8 cellular contexts compared by ENCODE assay signal in the genomic region with DNA sequence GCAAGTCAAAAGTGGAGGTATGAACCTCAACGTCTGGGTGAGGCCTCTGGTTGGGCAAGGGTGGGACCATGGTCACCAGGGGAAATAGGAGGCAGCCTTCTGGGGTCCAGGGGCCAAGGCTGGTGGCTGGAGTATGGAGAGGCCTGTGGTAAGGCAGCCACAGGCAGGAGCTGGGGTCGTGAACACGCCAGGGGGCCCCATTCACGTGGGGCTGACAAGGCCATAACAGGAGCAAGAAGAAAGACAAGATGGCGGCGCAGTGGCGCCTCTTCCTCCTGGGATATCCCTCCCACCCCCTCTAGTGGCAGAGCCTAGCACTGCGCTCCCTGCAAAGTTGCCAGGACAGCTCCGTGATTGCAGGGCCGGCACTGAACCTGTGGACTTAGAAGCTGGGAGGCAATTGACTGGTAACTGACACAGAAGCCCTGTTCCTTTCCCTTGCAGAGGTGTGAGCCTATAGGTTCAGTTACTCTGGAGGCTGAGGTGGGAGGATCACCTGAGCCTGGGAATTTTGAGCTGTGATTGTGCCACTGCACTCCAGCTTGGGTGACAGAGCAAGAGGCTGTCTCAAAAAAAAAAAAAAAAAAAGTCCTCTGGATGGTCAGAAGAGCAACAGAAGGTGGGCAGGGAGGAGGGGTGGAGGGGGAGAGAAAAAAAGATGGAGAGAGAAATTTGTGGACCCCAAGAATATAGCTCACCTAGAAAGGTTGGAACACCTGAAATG. TPM values are rescaled to one million over a fixed set of nuclear protein-coding genes. Genes with fewer than 3 reads are reported as not detected.
DNase-seq lines count a peak whose midpoint lies in the region; ATAC-seq, FAIRE-seq and TF ChIP-seq lines count a peak whose summit lies in the region.

No MANE protein-coding gene starts in this region.

- H3K4me1 ChIP-seq in H1 (replicated peaks in 1 of 4; ENCODE audit: control insufficient read depth in 3 of 4, insufficient read depth in 4 of 4, low read length in 3 of 4) (no peaks in the 10 kb centered on the region), mucosa of descending colon (ENCODE audit: low read depth) (no peaks in the 10 kb centered on the region)

- no peak overlapping the region for H2BK20ac ChIP-seq in H1 (ENCODE audit: low read length)

- no peak overlapping the region; the same call in none of the 2 replicates for H3K18ac ChIP-seq in H1 (ENCODE audit: extremely low read depth, low read length)

- DNase-seq in HCEC 1CT (peak; percentile 4), NCI-H748 treated with DMSO at 0.1 percent for 48 hours (lab: John Stamatoyannopoulos, UW) (peak; percentile 30), H1 (ENCODE audit: low read depth in 1 of 2, low spot score in 2 of 2) (peak; percentile 73 to 98), mucosa of descending colon (peak; percentile 80 to 91 (median 89))
- peak; percentile 52 to 68 (median 52) for DNase-seq in activated CD8-positive, alpha-beta memory T cell treated with anti-CD3 and anti-CD28 coated beads for 48 hours (ENCODE audit: low read depth in 2 of 3, low spot score in 2 of 3)
- peak; percentile 37 to 38 for DNase-seq in stimulated activated CD8-positive, alpha-beta memory T cell treated with anti-CD3 and anti-CD28 coated beads, Interleukin-4, amount 100 ng/mL, for 4 hours (ENCODE audit: low read depth in 2 of 2, low spot score in 1 of 2)

- no peak overlapping the region for H3K14ac ChIP-seq in H1 (ENCODE audit: insufficient read length)

- no peaks in the 10 kb centered on the region for H3K79me2 ChIP-seq in H1 (ENCODE audit: control insufficient read depth in 1 of 2, insufficient read depth in 2 of 2, low read length in 2 of 2)

- peaks cover 0 to 6% of the 10 kb centered on the region in 2 experiments; a peak in 1 of 4 replicates for H3K9me3 ChIP-seq in H1 (ENCODE audit: insufficient read depth in 2 of 2, low read depth in 1 of 2, low read length in 1 of 2)
- no peaks in the 10 kb centered on the region for H3K9me3 ChIP-seq in mucosa of descending colon

- ATAC-seq in mucosa of descending colon = peak; percentile 98
- ATAC-seq in HG02884 (IDR thresholded peaks at IDR 0.05; ENCODE audit: unreplicated experiment) = no peak

- POLR2A ChIA-PET in H1 (lab: Charles Lee; ENCODE audit: partially characterized antibody) = interaction anchor here (0.7 to 1.0 kb wide), 3 partner anchors 16 to 138 kb away, joined by 3 to 4 read pairs (median 3); no protein-coding TSS in a partner anchor

- H3K27me3 ChIP-seq in H1 (replicated peaks in 1 of 4; ENCODE audit: control insufficient read depth in 3 of 4, extremely low read depth in 1 of 4, insufficient read depth in 3 of 4, low read length in 3 of 4) = no peaks in the 10 kb centered on the region; a peak in 1 of 7 replicates

- H2BK120ac ChIP-seq in H1 (replicated peaks; ENCODE audit: low read depth, low read length) = no peak overlapping the region

- H3K4me2 ChIP-seq in H1 (ENCODE audit: insufficient read depth in 1 of 2, low read depth in 2 of 2, low read length in 2 of 2) = no peak overlapping the region

- H3K27ac ChIP-seq in C4-2B = no peak overlapping the region
- no peak overlapping the region for H3K27ac ChIP-seq in H1 (ENCODE audit: low read depth, low read length)

- peak; percentile 79 to 81 for TF ChIP-seq RAD21 in H1 (IDR thresholded peaks at IDR 0.05 in 1 of 2, conservative IDR thresholded peaks at IDR 0.05 in 1 of 2; ENCODE audit: low read depth in 2 of 2, low read length in 2 of 2)

- no peaks in the 10 kb centered on the region for H4K20me1 ChIP-seq in H1 (replicated peaks in 1 of 2; ENCODE audit: control insufficient read depth in 1 of 2, insufficient read depth in 2 of 2, low read length in 2 of 2)

- H3K4ac ChIP-seq in H1 (replicated peaks; ENCODE audit: insufficient read length, low read depth, low read length) = peak overlapping the region; percentile 44

- no peak overlapping the region for H3K9ac ChIP-seq in H1 (replicated peaks in 1 of 4; ENCODE audit: extremely low read depth in 1 of 4, low read depth in 3 of 4, low read length in 3 of 4)

- H3K23ac ChIP-seq in H1 (ENCODE audit: insufficient read length) = no peak overlapping the region

- TF ChIP-seq POLR2A in H1 (IDR thresholded peaks at IDR 0.05; ENCODE audit: control extremely low read depth in 1 of 2, low read depth in 2 of 2, low read length in 2 of 2) = no peak

- no peak overlapping the region for H2BK5ac ChIP-seq in H1 (ENCODE audit: low read depth, low read length)

- no peaks in the 10 kb centered on the region for H3K23me2 ChIP-seq in H1 (ENCODE audit: low read depth, low read length)

- CTCF ChIA-PET in H1 (lab: Charles Lee; ENCODE audit: partially characterized antibody) = interaction anchor here (0.5 to 5.6 kb wide), 61 partner anchors 7 to 1098 kb away, joined by 3 to 76 read pairs (median 5); a partner anchor contains a TSS

- H4K91ac ChIP-seq in H1 (replicated peaks; ENCODE audit: insufficient read length, low read length) = peak overlapping the region; percentile 66

- TF ChIP-seq EP300 in H1 (IDR thresholded peaks at IDR 0.05; ENCODE audit: borderline replicate concordance in 1 of 2, low read depth in 2 of 2, low read length in 2 of 2) = no peak

- H3K79me1 ChIP-seq in H1 (ENCODE audit: low read depth, low read length) = no peaks in the 10 kb centered on the region

- no peaks in the 10 kb centered on the region for H3K36me3 ChIP-seq in H1 (ENCODE audit: control insufficient read depth in 2 of 4, insufficient read depth in 4 of 4, low read length in 3 of 4)
- no peaks in the 10 kb centered on the region for H3K36me3 ChIP-seq in mucosa of descending colon (ENCODE audit: low read depth)

- H4K8ac ChIP-seq in H1 (ENCODE audit: extremely low read depth, insufficient read depth, low read length) = peak overlapping the region; percentile 96; the same call in 1 of the 2 replicates

- peak overlapping the region; percentile 83 for H2AFZ ChIP-seq in H1 (ENCODE audit: low read length)

- H2BK12ac ChIP-seq in H1 (ENCODE audit: low read depth, low read length) = no peak overlapping the region

- H3K4me3 ChIP-seq in H1 (ENCODE audit: extremely low read depth in 1 of 4, insufficient read depth in 2 of 4, low read depth in 3 of 4, low read length in 4 of 4) (no peak overlapping the region; a peak in 1 of 8 replicates), mucosa of descending colon (no peak overlapping the region)

- H2AK5ac ChIP-seq in H1 (ENCODE audit: low read depth, low read length) = no peak overlapping the region

- WGBS in H1 (ENCODE audit: extremely low coverage in 1 of 2, insufficient coverage in 1 of 2, insufficient read length in 1 of 2, insufficient replicate concordance in 2 of 2, low coverage in 1 of 2, low lambda C conversion rate in 2 of 2, missing lambda C conversion rate in 1 of 2), 2 experiments = 25% methylated on average over 8 of the region's 10 CpGs; no CpG with 5 or more reads in 1 of the 2 experiments

- intact Hi-C loops in mucosa of descending colon (cut with DNase I, micrococcal nuclease) = no loop called here

- H2BK15ac ChIP-seq in H1 (ENCODE audit: low read length) = no peak overlapping the region

- H4K5ac ChIP-seq in H1 (ENCODE audit: insufficient read length, low read depth, low read length) = no peak overlapping the region

- no peak for FAIRE-seq in H1 (lab: Jason Lieb, UNC)

- TF ChIP-seq CTCF in C4-2B (conservative IDR thresholded peaks at IDR 0.05) (peak; percentile 94), H1 (IDR thresholded peaks at IDR 0.05; ENCODE audit: control extremely low read depth in 1 of 3, insufficient read depth in 1 of 3, low read depth in 1 of 3, low read length in 3 of 3) (peak; percentile 90 to 97 (median 97)), mucosa of descending colon (IDR thresholded peaks at IDR 0.05) (peak; percentile 88)

- H3K56ac ChIP-seq in H1 (replicated peaks; ENCODE audit: insufficient read length, low read depth, low read length) = no peak overlapping the region

TF ChIP-seq in H1, 55 proteins besides CTCF, POLR2A, EP300 and RAD21 (continues in another document):
- TF ChIP-seq SP4 (IDR thresholded peaks at IDR 0.05; ENCODE audit: low read length) = no peak
- TF ChIP-seq POU5F1 (IDR thresholded peaks at IDR 0.05; ENCODE audit: low read depth, low read length) = no peak
- no peak for TF ChIP-seq RBBP5 (IDR thresholded peaks at IDR 0.05; ENCODE audit: borderline replicate concordance, low read depth, low read length)
- no peak for TF ChIP-seq EGR1 (IDR thresholded peaks at IDR 0.05; ENCODE audit: borderline replicate concordance, low read depth, low read length)
- no peak for TF ChIP-seq KDM5A (IDR thresholded peaks at IDR 0.05; ENCODE audit: low read length)

RNA-seq across cellular contexts. Expression of a gene that starts 19.7 kb away (rescaled TPM):
- not detected in 2 replicates for total RNA-seq in H1 (2021; fragmentation: NEBNext Ultra II Directional; extraction: Animal tissue kit (Norgen Biotek cat#: 25700))
- polyA plus RNA-seq in H1 (2011; rRNA removed) = not detected in 2 replicates
- polyA plus RNA-seq in H1 (2011; cell fraction: cytosol; rRNA removed) = not detected
- polyA plus RNA-seq in H1 (2011; cell fraction: nucleus; rRNA removed) = not detected
- not detected in 4 replicates for polyA plus RNA-seq in H1 (2012, experiment 1 of 2)
- not detected for polyA plus RNA-seq in H1 (2012, experiment 2 of 2)
- polyA plus RNA-seq in H1 (2013, experiment 1 of 2) = not detected
- not detected for polyA plus RNA-seq in H1 (2013, experiment 2 of 2)
- not detected in 2 replicates for polyA minus RNA-seq in H1 (2011; rRNA and poly(A)+ RNA removed)
- not detected for polyA minus RNA-seq in H1 (2011; cell fraction: cytosol; rRNA and poly(A)+ RNA removed)
- not detected for polyA minus RNA-seq in H1 (2011; cell fraction: nucleus; rRNA and poly(A)+ RNA removed)
- not detected for total RNA-seq in mucosa of descending colon

RNA-seq across cellular contexts. Expression of a gene that starts 50.8 kb away (rescaled TPM):
- total RNA-seq in H1 (2021; fragmentation: NEBNext Ultra II Directional; extraction: Animal tissue kit (Norgen Biotek cat#: 25700)) = not detected in 2 replicates
- not detected in 2 replicates for polyA plus RNA-seq in H1 (2011; rRNA removed)
- not detected for polyA plus RNA-seq in H1 (2011; cell fraction: cytosol; rRNA removed)
- polyA plus RNA-seq in H1 (2011; cell fraction: nucleus; rRNA removed) = not detected
- not detected in 4 replicates for polyA plus RNA-seq in H1 (2012, experiment 1 of 2)
- not detected for polyA plus RNA-seq in H1 (2012, experiment 2 of 2)
- polyA plus RNA-seq in H1 (2013, experiment 1 of 2) = not detected
- polyA plus RNA-seq in H1 (2013, experiment 2 of 2) = not detected
- polyA minus RNA-seq in H1 (2011; rRNA and poly(A)+ RNA removed) = not detected in 2 replicates
- not detected for polyA minus RNA-seq in H1 (2011; cell fraction: cytosol; rRNA and poly(A)+ RNA removed)
- not detected for polyA minus RNA-seq in H1 (2011; cell fraction: nucleus; rRNA and poly(A)+ RNA removed)
- total RNA-seq in mucosa of descending colon = not detected

RNA-seq across cellular contexts. Expression of a gene that starts 55.3 kb away (rescaled TPM):
- total RNA-seq in H1 (2021; fragmentation: NEBNext Ultra II Directional; extraction: Animal tissue kit (Norgen Biotek cat#: 25700)) = not detected in 2 replicates
- 0.03 TPM in 1 of 2 replicates, not detected in the other for polyA plus RNA-seq in H1 (2011; rRNA removed)
- not detected for polyA plus RNA-seq in H1 (2011; cell fraction: cytosol; rRNA removed)
- polyA plus RNA-seq in H1 (2011; cell fraction: nucleus; rRNA removed) = not detected
- not detected in 4 replicates for polyA plus RNA-seq in H1 (2012, experiment 1 of 2)
- polyA plus RNA-seq in H1 (2012, experiment 2 of 2) = not detected
- polyA plus RNA-seq in H1 (2013, experiment 1 of 2) = not detected
- 0.06 TPM for polyA plus RNA-seq in H1 (2013, experiment 2 of 2)
- polyA minus RNA-seq in H1 (2011; rRNA and poly(A)+ RNA removed) = not detected in 2 replicates
- not detected for polyA minus RNA-seq in H1 (2011; cell fraction: cytosol; rRNA and poly(A)+ RNA removed)
- not detected for polyA minus RNA-seq in H1 (2011; cell fraction: nucleus; rRNA and poly(A)+ RNA removed)
- total RNA-seq in mucosa of descending colon = not detected

Comparison
In these comparisons a context has a peak if more than half of its experiments do, and no peak if none do; other contexts are left out.
1. DNase-seq: peak in every context shown above with its lines; median percentile 89 in mucosa of descending colon; 86 in H1; 52 in activated CD8-positive, alpha-beta memory T cell treated with anti-CD3 and anti-CD28 coated beads for 48 hours; 38 in stimulated activated CD8-positive, alpha-beta memory T cell treated with anti-CD3 and anti-CD28 coated beads, Interleukin-4, amount 100 ng/mL, for 4 hours; 30 in NCI-H748 treated with DMSO at 0.1 percent for 48 hours; 4 in HCEC 1CT.